In the genomic region with DNA sequence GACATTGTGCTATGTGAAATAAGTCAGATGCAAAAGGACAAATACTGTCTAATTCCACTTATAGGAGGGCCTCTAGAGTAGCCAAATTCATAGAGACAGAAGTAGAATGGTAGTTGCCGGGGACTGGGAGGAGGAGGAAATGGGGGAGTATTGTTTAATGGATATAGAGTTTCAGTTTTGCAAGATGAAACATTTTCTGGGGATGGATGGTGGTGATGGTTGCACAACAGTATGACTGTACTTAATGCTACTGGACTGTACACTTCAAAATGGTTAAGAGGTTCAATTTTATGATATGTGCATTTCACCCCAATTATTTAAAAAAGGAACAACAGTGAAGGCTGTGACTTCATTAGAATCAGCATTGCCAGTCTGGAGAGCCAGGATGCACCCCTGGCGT, we compare ENCODE assay signal across 21 cellular contexts.
DNase-seq lines count a peak whose midpoint lies in the region; ATAC-seq, FAIRE-seq and TF ChIP-seq lines count a peak whose summit lies in the region.
"Had no signal": no experiment of that assay in that cellular context is flagged by ENCODE, and none has a peak within 500 bp of the region (broad histone marks: within the 10 kb centered on the region; RNA-seq: fewer than 3 reads in every experiment).

No MANE protein-coding gene starts in this region.

- no peak overlapping the region for H3K4me3 ChIP-seq in A549
- no peak overlapping the region for H3K4me3 ChIP-seq in adipocyte (ENCODE audit: low read length)
- H3K4me3 ChIP-seq in fibroblast of the aortic adventitia (ENCODE audit: low read depth, low read length) = no peak overlapping the region
- H3K4me3 ChIP-seq in ovary = no peak overlapping the region
- H3K4me3 ChIP-seq: upper lobe of right lung had no signal

- H3K27ac ChIP-seq in A549 (peak overlapping the region; percentile 27 to 72; a peak in 4 of 6 replicates), ovary (no peak overlapping the region)
- H3K27ac ChIP-seq: HL-60, KMS-11, upper lobe of right lung had no signal

- no peak for TF ChIP-seq EP300 in A549 (IDR thresholded peaks at IDR 0.05)
- no peak for TF ChIP-seq EP300 in ovary (IDR thresholded peaks at IDR 0.05)

- TF ChIP-seq POLR2A in A549 (IDR thresholded peaks at IDR 0.05; ENCODE audit: low read length) (no peak), ovary (IDR thresholded peaks at IDR 0.05) (no peak)

- ATAC-seq in A549 = no peak
- ATAC-seq in GM21423 (IDR thresholded peaks at IDR 0.05; ENCODE audit: unreplicated experiment) = no peak
- ATAC-seq: activated T-cell treated with anti-CD3 and anti-CD28 coated beads, Interleukin-2, amount 50 U/mL, for 72 hours; upper lobe of right lung had no signal

- DNase-seq in A549 (ENCODE audit: low read depth in 1 of 2, low spot score in 1 of 2) (no peak), M059J (ENCODE audit: low read depth) (peak; percentile 51), adipocyte (ENCODE audit: low read depth) (peak; percentile 72), fibroblast of the aortic adventitia (ENCODE audit: low read depth) (peak; percentile 78), GOT3 (lab: John Stamatoyannopoulos, UW) (no peak), ovary (no peak), HPDE6-E6E7 (ENCODE audit: extremely low spot score) (no peak)
- DNase-seq: activated CD4-positive, alpha-beta memory T cell treated with anti-CD3 and anti-CD28 coated beads, Interleukin-2, amount 10 ng/mL, durations not matched to agents 7 days and 5 days; activated T-cell treated with anti-CD3 and anti-CD28 coated beads, Interleukin-2, amount 50 U/mL, for 72 hours; CD4-positive, alpha-beta memory T cell; DND-41; naive B cell; NCI-H1694 treated with DMSO at 0.1 percent for 48 hours; NCI-H510A; stimulated activated CD4-positive, alpha-beta T cell treated with anti-CD3 and anti-CD28 coated beads, Interleukin-12 subunit alpha, Interleukin-12 subunit beta, amount 100 ng/mL, for 4 hours; stimulated activated naive CD4-positive, alpha-beta T cell treated with Interleukin-2 at 50 U/mL for 16 hours; upper lobe of right lung had no signal

- FAIRE-seq in A549 (lab: Jason Lieb, UNC) = no peak
- FAIRE-seq: frontal cortex had no signal

- CTCF ChIA-PET in A549 (lab: Yijun Ruan, JAX) = interaction anchor here (1.7 kb wide), 1 partner anchor 114 kb away, joined by 8 read pairs; no protein-coding TSS in a partner anchor

- no peaks in the 10 kb centered on the region for H3K9me3 ChIP-seq in A549
- H3K9me3 ChIP-seq in adipocyte (ENCODE audit: control insufficient read depth, low read length) = peaks cover 7% of the 10 kb centered on the region
- no peaks in the 10 kb centered on the region for H3K9me3 ChIP-seq in ovary
- H3K9me3 ChIP-seq: upper lobe of right lung had no signal

- no peak for TF ChIP-seq CTCF in A549 (IDR thresholded peaks at IDR 0.05)
- TF ChIP-seq CTCF in fibroblast of the aortic adventitia (IDR thresholded peaks at IDR 0.05; ENCODE audit: insufficient read depth, low read length) = no peak
- TF ChIP-seq CTCF in ovary (IDR thresholded peaks at IDR 0.05) = no peak

- H3K9ac ChIP-seq in adipocyte (ENCODE audit: low read length) = no peak overlapping the region
- H3K9ac ChIP-seq: KMS-11 had no signal

- H3K4me1 ChIP-seq in A549 = peaks cover 22% of the 10 kb centered on the region
- peaks cover 48% of the 10 kb centered on the region for H3K4me1 ChIP-seq in adipocyte (ENCODE audit: control insufficient read depth, insufficient read depth, low read length)
- peaks cover 2% of the 10 kb centered on the region for H3K4me1 ChIP-seq in ovary (ENCODE audit: insufficient read depth)
- H3K4me1 ChIP-seq: upper lobe of right lung had no signal

- no peak for TF ChIP-seq RAD21 in A549 (conservative IDR thresholded peaks at IDR 0.05 in 1 of 2, IDR thresholded peaks at IDR 0.05 in 1 of 2)

- no peak overlapping the region for H3K4me2 ChIP-seq in A549
- H3K4me2 ChIP-seq: KMS-11 had no signal

- H3K27me3 ChIP-seq in adipocyte (replicated peaks; ENCODE audit: control insufficient read depth, insufficient read depth, low read length) = no peaks in the 10 kb centered on the region
- no peaks in the 10 kb centered on the region for H3K27me3 ChIP-seq in ovary
- H3K27me3 ChIP-seq: upper lobe of right lung had no signal

- whole genome bisulfite sequencing in A549 (ENCODE audit: missing lambda C conversion rate) = 86% methylated on average over 2 of the region's 2 CpGs
- WGBS in ovary, 3 donors = 79 to 86% (median 81%) methylated on average over 2 of the region's 2 CpGs

- intact Hi-C loops in ovary (cut with DNase I) = no loop called here

- POLR2A ChIA-PET in A549 (lab: Yijun Ruan, JAX) = no interaction called here

- H3K36me3 ChIP-seq in adipocyte (ENCODE audit: control insufficient read depth, insufficient read depth, low read length, severe bottlenecking) (no peaks in the 10 kb centered on the region), ovary (no peaks in the 10 kb centered on the region)
- H3K36me3 ChIP-seq: upper lobe of right lung had no signal

TF ChIP-seq in A549, 52 proteins besides CTCF, POLR2A, EP300 and RAD21:
- TF ChIP-seq FOXS1 (CRISPR knock-in tag; IDR thresholded peaks at IDR 0.05) (no peak), TFCP2L1 (CRISPR knock-in tag; IDR thresholded peaks at IDR 0.05) (no peak), CBX8 (IDR thresholded peaks at IDR 0.05) (no peak), KDM1A (IDR thresholded peaks at IDR 0.05; ENCODE audit: low read depth) (no peak), FOSL2 (IDR thresholded peaks at IDR 0.05) (no peak), FOSL2 (CRISPR knock-in tag; IDR thresholded peaks at IDR 0.05) (0 out of 2 replicates have a peak, but pooled peaks have one; percentile 5), CEBPB (IDR thresholded peaks at IDR 0.05) (peak; percentile 41 to 49; a peak in 2 of 4 replicates), POLR2AphosphoS2 (conservative IDR thresholded peaks at IDR 0.05; ENCODE audit: low read length) (no peak)

Comparison
In these comparisons a context has a peak if more than half of its experiments do, and no peak if none do; other contexts are left out.
1. DNase-seq: peak in M059J (single experiment), adipocyte (single experiment) and fibroblast of the aortic adventitia (single experiment); none in A549 (0 of 2), GOT3 (single experiment), ovary (0 of 5) and HPDE6-E6E7 (single experiment).
2. H3K27ac ChIP-seq: peak in A549 (2 of 2); none in ovary (0 of 2).